ENCODE assay signal across 8 cellular contexts in genomic region chr2:207334631-207335371, GRCh38.
DNase-seq lines count a peak whose midpoint lies in the region; ATAC-seq and TF ChIP-seq lines count a peak whose summit lies in the region.

No MANE protein-coding gene starts in this region.

- ATAC-seq in GM19455 (IDR thresholded peaks at IDR 0.05; ENCODE audit: unreplicated experiment) (peak; percentile 28), right cardiac atrium (peak; percentile 87 to 92), HG03565 (IDR thresholded peaks at IDR 0.05; ENCODE audit: unreplicated experiment) (no peak), HG02938 (IDR thresholded peaks at IDR 0.05; ENCODE audit: unreplicated experiment) (no peak)

- H3K4me3 ChIP-seq in AG04450 (ENCODE audit: low read depth, low read length) = peak overlapping the region; percentile 42
- peak overlapping the region; percentile 25 for H3K4me3 ChIP-seq in MG63
- H3K4me3 ChIP-seq in adrenal gland = peak overlapping the region in 1 of 4 donors; percentile 25
- peak overlapping the region; percentile 26 for H3K4me3 ChIP-seq in right cardiac atrium (ENCODE audit: low read length)
- H3K4me3 ChIP-seq in sigmoid colon = peak overlapping the region in 2 of 4 donors; percentile 21 to 35

- CTCF ChIA-PET in AG04450 (lab: Charles Lee) = interaction anchor here (0.5 to 1.4 kb wide), 3 partner anchors 8 to 229 kb away, joined by 3 read pairs; no protein-coding TSS in a partner anchor

- TF ChIP-seq POLR2A in adrenal gland (IDR thresholded peaks at IDR 0.05) (peak in 1 of 2 donors; percentile 18), sigmoid colon (IDR thresholded peaks at IDR 0.05) (no peak)

- 36 to 45% (median 42%) methylated on average over 20 of the region's 20 CpGs for WGBS in adrenal gland, 4 donors
- 15% methylated on average over 20 of the region's 20 CpGs for WGBS in right cardiac atrium
- WGBS in sigmoid colon, 2 donors = 51 to 61% methylated on average over 20 of the region's 20 CpGs

- intact Hi-C loops in adrenal gland (cut with DNase I) = no loop called here
- intact Hi-C loops in right cardiac atrium (cut with DNase I) = loop anchor here in 3 of 4 donors (5.0 to 10.0 kb wide), 4 partner anchors 110 to 170 kb away; partner anchors contain the start of gene KLF7 (in 3 of the 3)
- intact Hi-C loops in sigmoid colon (cut with DNase I) = loop anchor here (2.0 to 10.0 kb wide), 3 partner anchors 76 to 350 kb away; partner anchors contain the start of gene KLF7

- TF ChIP-seq CTCF in AG04450 (IDR thresholded peaks at IDR 0.05; ENCODE audit: low read depth, low read length) = no peak
- TF ChIP-seq CTCF in adrenal gland (IDR thresholded peaks at IDR 0.05) = no peak
- TF ChIP-seq CTCF in sigmoid colon (IDR thresholded peaks at IDR 0.05) = no peak

- TF ChIP-seq EP300 in sigmoid colon (IDR thresholded peaks at IDR 0.05) = peak; percentile 16 to 79 (median 61)

- H3K36me3 ChIP-seq in MG63 = no peaks in the 10 kb centered on the region
- H3K36me3 ChIP-seq in adrenal gland (replicated peaks in 1 of 2) = no peaks in the 10 kb centered on the region
- no peaks in the 10 kb centered on the region for H3K36me3 ChIP-seq in sigmoid colon

- H3K27ac ChIP-seq in AG04450 (ENCODE audit: low read depth, low read length) (peak overlapping the region; percentile 97), adrenal gland (peak overlapping the region in 4 of 5 donors; percentile 45 to 94 (median 66)), right cardiac atrium (ENCODE audit: low read length) (peak overlapping the region; percentile 93), sigmoid colon (peak overlapping the region; percentile 65 to 87 (median 83))

- no peaks in the 10 kb centered on the region for H3K9me3 ChIP-seq in AG04450 (ENCODE audit: control insufficient read depth, insufficient read depth, low read length)
- H3K9me3 ChIP-seq in MG63 = no peaks in the 10 kb centered on the region
- no peaks in the 10 kb centered on the region for H3K9me3 ChIP-seq in adrenal gland (replicated peaks in 1 of 3)
- H3K9me3 ChIP-seq in right cardiac atrium (ENCODE audit: control insufficient read depth, low read length) = no peaks in the 10 kb centered on the region
- no peaks in the 10 kb centered on the region for H3K9me3 ChIP-seq in sigmoid colon

- no peaks in the 10 kb centered on the region for H3K27me3 ChIP-seq in AG04450 (ENCODE audit: control insufficient read depth, insufficient read depth, low read length)
- no peaks in the 10 kb centered on the region for H3K27me3 ChIP-seq in MG63
- no peaks in the 10 kb centered on the region for H3K27me3 ChIP-seq in adrenal gland
- H3K27me3 ChIP-seq in right cardiac atrium (ENCODE audit: control insufficient read depth, insufficient read depth) = no peaks in the 10 kb centered on the region
- no peaks in the 10 kb centered on the region for H3K27me3 ChIP-seq in sigmoid colon

- H3K4me1 ChIP-seq in adrenal gland (replicated peaks in 1 of 2) (peaks cover 12 to 20% of the 10 kb centered on the region in 2 donors), right cardiac atrium (ENCODE audit: control insufficient read depth, insufficient read depth, low read length) (peaks cover 5% of the 10 kb centered on the region), sigmoid colon (peaks cover 0 to 25% (median 19%) of the 10 kb centered on the region in 4 donors)

- DNase-seq in AG04450 (ENCODE audit: low read depth, low spot score) (peak; percentile 93), MG63 (peak; percentile 95), adrenal gland (peak; percentile 32 to 84 (median 71)), right cardiac atrium (peak; percentile 75 to 80 (median 76)), sigmoid colon (peak; percentile 88)

- POLR2A ChIA-PET in AG04450 (lab: Yijun Ruan, JAX) = interaction anchor here (0.8 to 2.2 kb wide), 7 partner anchors 60 to 168 kb away, joined by 3 to 17 read pairs (median 4); partner anchors contain the start of gene KLF7

Comparison
In these comparisons a context has a peak if more than half of its experiments do, and no peak if none do; other contexts are left out.
1. ATAC-seq: peak in GM19455 (single experiment) and right cardiac atrium (2 of 2); none in HG03565 (single experiment) and HG02938 (single experiment).
2. intact Hi-C loops: an anchor here in right cardiac atrium (5.0 to 10.0 kb wide) and sigmoid colon (2.0 to 10.0 kb wide); none called in adrenal gland.
3. Peak in every context shown above with its lines, with median percentiles within 50 percentile points of each other: DNase-seq and H3K27ac ChIP-seq.